In the genomic region with DNA sequence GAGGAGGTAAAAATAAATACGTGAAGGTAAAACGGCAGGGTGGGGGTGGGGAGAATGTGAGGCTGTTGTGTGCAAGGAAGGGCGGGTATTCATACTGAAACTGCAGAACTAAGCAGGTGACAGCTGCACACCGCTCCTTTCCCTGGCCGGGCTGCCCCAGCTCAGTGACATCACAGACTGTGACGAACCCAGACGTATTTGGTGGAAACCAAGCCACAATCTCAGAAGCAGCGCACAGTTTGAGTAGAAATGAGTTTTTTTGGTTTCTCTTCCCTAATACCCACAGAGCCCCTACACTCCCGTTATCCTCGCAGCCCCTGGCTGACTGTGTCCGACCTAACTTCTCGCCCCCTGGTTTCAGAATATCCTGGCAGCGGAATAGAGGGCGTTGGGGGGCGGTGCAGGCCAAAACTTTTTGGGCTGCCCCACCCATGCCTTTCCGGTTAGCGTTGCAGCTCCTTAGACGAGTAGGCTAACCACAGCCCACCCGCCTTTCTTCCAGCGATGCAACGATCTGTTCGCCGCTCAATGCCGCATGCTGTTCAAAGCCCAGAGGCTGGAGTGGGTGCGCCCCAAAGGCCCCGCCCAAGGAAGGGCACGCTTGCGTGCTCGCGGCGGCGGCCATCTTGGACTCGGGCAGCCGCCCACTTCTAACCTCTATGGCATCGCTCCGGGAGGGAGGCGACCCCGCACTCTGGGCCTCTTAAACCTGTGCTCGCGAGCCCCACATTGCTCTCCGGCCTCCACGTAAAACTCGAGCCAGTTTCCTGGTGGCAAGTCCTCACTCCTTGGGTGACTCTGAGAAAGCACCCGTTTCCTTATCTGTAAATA, we compare ENCODE assay signal across 8 cellular contexts. TPM values are rescaled to one million over a fixed set of nuclear protein-coding genes. Genes with fewer than 3 reads are reported as not detected.
DNase-seq lines count a peak whose midpoint lies in the region; ATAC-seq, FAIRE-seq and TF ChIP-seq lines count a peak whose summit lies in the region.

No MANE protein-coding gene starts in this region.

- H3K9me3 ChIP-seq in SK-N-SH (no peaks in the 10 kb centered on the region), pancreas (no peaks in the 10 kb centered on the region), tibial artery (no peaks in the 10 kb centered on the region)

- no peaks in the 10 kb centered on the region for H3F3A ChIP-seq in SK-N-SH (replicated peaks; ENCODE audit: insufficient read depth)

- peaks cover 17 to 23% of the 10 kb centered on the region in 2 donors for H3K36me3 Mint-ChIP-seq in activated naive CD4-positive, alpha-beta T cell treated with anti-CD3 and anti-CD28 coated beads, Interleukin-2, amount 50 U/mL, for 72 hours

- peak overlapping the region; percentile 92 for H3K4me2 ChIP-seq in SK-N-SH

- peak overlapping the region; percentile 58 for H3K9ac ChIP-seq in SK-N-SH

- H3K27ac ChIP-seq in SK-N-SH (ENCODE audit: low read depth in 2 of 2, low read length in 1 of 2) (peak overlapping the region in 1 of 2 experiments; percentile 59; a peak in 1 of 4 replicates), pancreas (peak overlapping the region; percentile 73 to 85 (median 85)), tibial artery (peak overlapping the region; percentile 88 to 91)

- H3K9me2 ChIP-seq in SK-N-SH, result no peaks in the 10 kb centered on the region

- DNase-seq in HEK293T (ENCODE audit: extremely low spot score) (peak; percentile 86), MV-4-11 (lab: John Stamatoyannopoulos, UW) (peak; percentile 91), SK-N-SH (peak; percentile 93), head of caudate nucleus (peak; percentile 75 to 95 (median 89)), pancreas (peak; percentile 74 to 93 (median 83)), tibial artery (peak; percentile 78 to 90)
- peak; percentile 90 to 94 for DNase-seq in activated naive CD4-positive, alpha-beta T cell treated with anti-CD3 and anti-CD28 coated beads, Interleukin-2, amount 50 U/mL, for 72 hours (ENCODE audit: low spot score in 2 of 2)

- POLR2A ChIA-PET in HEK293T (lab: Yijun Ruan, JAX), result interaction anchor here (0.7 to 1.5 kb wide), 10 partner anchors 9 to 187 kb away, joined by 3 to 8 read pairs (median 4); a partner anchor contains a TSS
- POLR2A ChIA-PET in SK-N-SH (lab: Yijun Ruan, JAX), result interaction anchor here (0.5 to 0.8 kb wide), 2 partner anchors 9 to 32 kb away, joined by 3 read pairs; a partner anchor contains a TSS

- peak overlapping the region; percentile 99 for H3K27ac Mint-ChIP-seq in activated naive CD4-positive, alpha-beta T cell treated with anti-CD3 and anti-CD28 coated beads, Interleukin-2, amount 50 U/mL, for 72 hours

- H3K4me1 ChIP-seq in SK-N-SH (ENCODE audit: control insufficient read depth in 1 of 2, insufficient read depth in 2 of 2, low read depth in 1 of 2, low read length in 1 of 2) (peaks cover 5 to 8% of the 10 kb centered on the region in 2 experiments; a peak in 1 of 4 replicates), pancreas (peaks cover 0 to 4% (median 0%) of the 10 kb centered on the region in 3 donors), tibial artery (peaks cover 0 to 9% (median 5%) of the 10 kb centered on the region in 4 donors)

- peak overlapping the region; percentile 91 for H2AFZ ChIP-seq in SK-N-SH (ENCODE audit: low read depth)

- no peaks in the 10 kb centered on the region for H3K79me2 ChIP-seq in SK-N-SH (ENCODE audit: insufficient read depth)

- 7% methylated on average over 27 of the region's 44 CpGs for WGBS in SK-N-SH (ENCODE audit: low lambda C conversion rate)
- 0% methylated on average over 43 to 44 of the region's 44 CpGs for WGBS in pancreas, 2 donors

- ATAC-seq in activated naive CD4-positive, alpha-beta T cell treated with anti-CD3 and anti-CD28 coated beads, Interleukin-2, amount 50 U/mL, for 72 hours, result peak; percentile 92
- ATAC-seq in pancreas, result peak; percentile 96 to 98 (median 98)

- H3K9me3 Mint-ChIP-seq in activated naive CD4-positive, alpha-beta T cell treated with anti-CD3 and anti-CD28 coated beads, Interleukin-2, amount 50 U/mL, for 72 hours, result no peaks in the 10 kb centered on the region

- no peak for TF ChIP-seq RAD21 in SK-N-SH (IDR thresholded peaks at IDR 0.05; ENCODE audit: low read length)

- H3K36me3 ChIP-seq in SK-N-SH (replicated peaks in 1 of 2; ENCODE audit: control insufficient read depth in 1 of 2, insufficient read depth in 2 of 2, low read length in 1 of 2), result peaks cover 8 to 24% of the 10 kb centered on the region in 2 experiments
- peaks cover 0 to 11% (median 4%) of the 10 kb centered on the region in 3 donors for H3K36me3 ChIP-seq in pancreas
- peaks cover 15 to 28% (median 24%) of the 10 kb centered on the region in 3 donors for H3K36me3 ChIP-seq in tibial artery

- FAIRE-seq in pancreas (lab: Jason Lieb, UNC), result no peak

- CTCF ChIA-PET in HEK293T (lab: Yijun Ruan, JAX), result no interaction called here
- CTCF ChIA-PET in SK-N-SH (lab: Yijun Ruan, JAX), result interaction anchor here (0.9 kb wide), 1 partner anchor 174 kb away, joined by 3 read pairs; no protein-coding TSS in a partner anchor

- intact Hi-C loops in head of caudate nucleus (cut with DNase I) (loop anchor here (10.0 kb wide), 1 partner anchor 116 kb away; a partner anchor contains a TSS), pancreas (cut with DNase I) (no loop called here), tibial artery (cut with DNase I; ENCODE audit: low total_unique reads) (loop anchor here (10.0 kb wide), 2 partner anchors 116 to 186 kb away; a partner anchor contains a TSS)

- H4K20me1 ChIP-seq in SK-N-SH (ENCODE audit: insufficient read depth), result no peaks in the 10 kb centered on the region

- no peak for TF ChIP-seq CTCF in SK-N-SH (IDR thresholded peaks at IDR 0.05)
- TF ChIP-seq CTCF in pancreas (IDR thresholded peaks at IDR 0.05), result no peak
- TF ChIP-seq CTCF in tibial artery (IDR thresholded peaks at IDR 0.05), result peak in 1 of 2 experiments; percentile 10

- TF ChIP-seq EP300 in SK-N-SH (IDR thresholded peaks at IDR 0.05; ENCODE audit: borderline replicate concordance in 1 of 2, low read depth in 1 of 2, low read length in 1 of 2), result no peak

- peak overlapping the region; percentile 59; the same call in 1 of the 2 replicates for H3K4me3 ChIP-seq in GM08714 (ENCODE audit: low read length)
- H3K4me3 ChIP-seq in SK-N-SH (ENCODE audit: low read depth in 2 of 2, low read length in 1 of 2), result peak overlapping the region; percentile 61 to 64
- peak overlapping the region; percentile 36 to 76 (median 58) for H3K4me3 ChIP-seq in pancreas
- peak overlapping the region; percentile 62 to 75 for H3K4me3 ChIP-seq in tibial artery

- H3K27me3 ChIP-seq in SK-N-SH (ENCODE audit: insufficient read depth) (no peaks in the 10 kb centered on the region), pancreas (no peaks in the 10 kb centered on the region), tibial artery (no peaks in the 10 kb centered on the region)

TF ChIP-seq in HEK293T, 16 proteins besides CTCF, POLR2A, EP300 and RAD21:
- TF ChIP-seq L3MBTL2 (conservative IDR thresholded peaks at IDR 0.05), result peak; percentile 77
- TF ChIP-seq, protein P1, sequence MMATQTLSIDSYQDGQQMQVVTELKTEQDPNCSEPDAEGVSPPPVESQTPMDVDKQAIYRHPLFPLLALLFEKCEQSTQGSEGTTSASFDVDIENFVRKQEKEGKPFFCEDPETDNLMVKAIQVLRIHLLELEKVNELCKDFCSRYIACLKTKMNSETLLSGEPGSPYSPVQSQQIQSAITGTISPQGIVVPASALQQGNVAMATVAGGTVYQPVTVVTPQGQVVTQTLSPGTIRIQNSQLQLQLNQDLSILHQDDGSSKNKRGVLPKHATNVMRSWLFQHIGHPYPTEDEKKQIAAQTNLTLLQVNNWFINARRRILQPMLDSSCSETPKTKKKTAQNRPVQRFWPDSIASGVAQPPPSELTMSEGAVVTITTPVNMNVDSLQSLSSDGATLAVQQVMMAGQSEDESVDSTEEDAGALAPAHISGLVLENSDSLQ (IDR thresholded peaks at IDR 0.05), result no peak

TF ChIP-seq in SK-N-SH, 30 proteins besides CTCF, POLR2A, EP300 and RAD21 (continues in another document):
- TF ChIP-seq NFIC (IDR thresholded peaks at IDR 0.05; ENCODE audit: borderline replicate concordance) (no peak), NRF1 (IDR thresholded peaks at IDR 0.05; ENCODE audit: low read depth, low read length) (peak; percentile 26; the same call in 1 of the 2 replicates), MEF2A (IDR thresholded peaks at IDR 0.05; ENCODE audit: borderline replicate concordance, low read depth) (no peak), FOSL2 (IDR thresholded peaks at IDR 0.05; ENCODE audit: borderline replicate concordance, low read depth) (no peak), YY1 (IDR thresholded peaks at IDR 0.05; ENCODE audit: low read depth) (peak; percentile 98), FOXM1 (IDR thresholded peaks at IDR 0.05; ENCODE audit: low read depth) (no peak), POLR2AphosphoS5 (IDR thresholded peaks at IDR 0.05; ENCODE audit: low read depth, low read length) (peak; percentile 72; the same call in 1 of the 2 replicates), TCF12 (IDR thresholded peaks at IDR 0.05) (no peak), FOXJ3 (CRISPR knock-in tag; IDR thresholded peaks at IDR 0.05) (no peak)
- TF ChIP-seq, protein P2, sequence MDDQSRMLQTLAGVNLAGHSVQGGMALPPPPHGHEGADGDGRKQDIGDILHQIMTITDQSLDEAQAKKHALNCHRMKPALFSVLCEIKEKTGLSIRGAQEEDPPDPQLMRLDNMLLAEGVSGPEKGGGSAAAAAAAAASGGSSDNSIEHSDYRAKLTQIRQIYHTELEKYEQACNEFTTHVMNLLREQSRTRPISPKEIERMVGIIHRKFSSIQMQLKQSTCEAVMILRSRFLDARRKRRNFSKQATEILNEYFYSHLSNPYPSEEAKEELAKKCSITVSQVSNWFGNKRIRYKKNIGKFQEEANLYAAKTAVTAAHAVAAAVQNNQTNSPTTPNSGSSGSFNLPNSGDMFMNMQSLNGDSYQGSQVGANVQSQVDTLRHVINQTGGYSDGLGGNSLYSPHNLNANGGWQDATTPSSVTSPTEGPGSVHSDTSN (IDR thresholded peaks at IDR 0.05), result 0 out of 2 replicates have a peak, but pooled peaks have one; percentile 8

RNA-seq across cellular contexts. Expression of a gene that starts 9.1 kb away (rescaled TPM):
- polyA plus RNA-seq in SK-N-SH (2012; rRNA removed) (15.4 and 21.2 TPM in 2 replicates), pancreas (1 to 10 TPM; 7.2 to 7.7 TPM)
- polyA plus RNA-seq in SK-N-SH (2012; cell fraction: cytosol; rRNA removed), result 9.1 and 14.5 TPM in 2 replicates
- 16.2 and 20.5 TPM in 2 replicates for polyA plus RNA-seq in SK-N-SH (2012; cell fraction: nucleus; rRNA removed)
- total RNA-seq in activated naive CD4-positive, alpha-beta T cell treated with anti-CD3 and anti-CD28 coated beads, Interleukin-2, amount 50 U/mL, for 72 hours, result 10 to 100 TPM; 43.8 to 57.0 TPM
- total RNA-seq in pancreas, result 10 to 100 TPM in 1 of 6 donors, 1 to 10 TPM in 5; 5.6 to 11.2 (median 6.9) TPM

RNA-seq across cellular contexts. Expression of a gene that starts 50.1 kb away (rescaled TPM):
- polyA plus RNA-seq in SK-N-SH (2012; rRNA removed), result 4.7 and 8.1 TPM in 2 replicates
- polyA plus RNA-seq in SK-N-SH (2012; cell fraction: cytosol; rRNA removed), result 1.9 and 3.7 TPM in 2 replicates
- 22.6 and 23.4 TPM in 2 replicates for polyA plus RNA-seq in SK-N-SH (2012; cell fraction: nucleus; rRNA removed)
- total RNA-seq in activated naive CD4-positive, alpha-beta T cell treated with anti-CD3 and anti-CD28 coated beads, Interleukin-2, amount 50 U/mL, for 72 hours, result 10 to 100 TPM; 39.2 to 50.8 TPM
- 10 to 100 TPM in 5 of 6 donors, 1 to 10 TPM in 1; 9.1 to 20.3 (median 11.4) TPM for total RNA-seq in pancreas
- 10 to 100 TPM; 13.7 to 15.3 TPM for polyA plus RNA-seq in pancreas

Comparison
In these comparisons a context has a peak if more than half of its experiments do, and no peak if none do; other contexts are left out.
1. intact Hi-C loops: an anchor here in head of caudate nucleus (10.0 kb wide) and tibial artery (10.0 kb wide); none called in pancreas.